In genomic region chr10:68553599-68553998, GRCh38 we compare ENCODE assay signal across 25 cellular contexts.
"Had no signal": no experiment of that assay in that cellular context is flagged by ENCODE, and none has a peak within 500 bp of the region (broad histone marks: within the 10 kb centered on the region; RNA-seq: fewer than 3 reads in every experiment).

No MANE protein-coding gene starts in this region.

- H3K4me3 ChIP-seq: left ventricle myocardium inferior, lung, mucosa of descending colon, psoas muscle, right lobe of liver, skin epidermis, stomach, testis, thyroid gland, transverse colon, upper lobe of left lung, vagina had no signal

- DNase-seq: hypothalamus; left ventricle myocardium inferior; midbrain; mucosa of descending colon; naive thymus-derived CD4-positive, alpha-beta T cell; occipital lobe; psoas muscle; right lobe of liver; stimulated activated CD4-positive, alpha-beta T cell treated with anti-CD3 and anti-CD28 coated beads, Interleukin-12 subunit alpha, Interleukin-12 subunit beta, amount 100 ng/mL, for 4 hours; stimulated activated CD4-positive, alpha-beta T cell treated with anti-CD3 and anti-CD28 coated beads, Interleukin-15, amount 100 ng/mL, for 24 hours; stimulated activated CD4-positive, alpha-beta T cell treated with anti-CD3 and anti-CD28 coated beads, Interleukin-2, amount 100 ng/mL, for 24 hours; stimulated activated CD4-positive, alpha-beta T cell treated with anti-CD3 and anti-CD28 coated beads, Interleukin-4, amount 100 ng/mL, for 1 hour; stimulated activated naive B cell treated with anti-CD40 and anti-IgM and Interleukin-4, amounts not matched to agents 10 μg/mL and 1 μg/mL and 100 μg/mL, for 72 hours; stimulated activated naive CD8-positive, alpha-beta T cell treated with anti-CD3 and anti-CD28 coated beads, Interleukin-15, Interleukin-2, amounts not matched to agents 100 U/mL and 50 U/mL, for 24 hours; stomach; testis; thyroid gland; transverse colon; upper lobe of left lung had no signal

- ATAC-seq: mucosa of descending colon; naive thymus-derived CD4-positive, alpha-beta T cell; natural killer cell treated with Interleukin-12 subunit alpha and Interleukin-12 subunit beta and Interleukin-15 and Interleukin-18, amount 100 ng/mL, for 72 hours; psoas muscle; right lobe of liver; stimulated activated naive B cell treated with anti-CD40 and anti-IgM and Interleukin-4, amounts not matched to agents 10 μg/mL and 1 μg/mL and 100 μg/mL, for 72 hours; stimulated activated naive CD8-positive, alpha-beta T cell treated with anti-CD3 and anti-CD28 coated beads, Interleukin-15, Interleukin-2, amounts not matched to agents 100 U/mL and 50 U/mL, for 24 hours had no signal

- H3K79me2 ChIP-seq: parathyroid adenoma had no signal

- H2AFZ ChIP-seq: parathyroid adenoma had no signal

- H3K4me1 ChIP-seq: left ventricle myocardium inferior, parathyroid adenoma, psoas muscle, right lobe of liver, stomach, testis, thyroid gland, transverse colon, upper lobe of left lung, vagina had no signal

- H3K9ac ChIP-seq: parathyroid adenoma had no signal

- H3K4me3 Mint-ChIP-seq: naive thymus-derived CD4-positive, alpha-beta T cell; natural killer cell treated with Interleukin-12 subunit alpha and Interleukin-12 subunit beta and Interleukin-15 and Interleukin-18, amount 100 ng/mL, for 72 hours; stimulated activated naive B cell treated with anti-CD40 and anti-IgM and Interleukin-4, amounts not matched to agents 10 μg/mL and 1 μg/mL and 100 μg/mL, for 72 hours had no signal

- H3K27ac ChIP-seq: left ventricle myocardium inferior, neutrophil, parathyroid adenoma, psoas muscle, right lobe of liver, skin epidermis, stomach, testis, thyroid gland, transverse colon, upper lobe of left lung, vagina had no signal

- H3K36me3 Mint-ChIP-seq: naive thymus-derived CD4-positive, alpha-beta T cell; natural killer cell treated with Interleukin-12 subunit alpha and Interleukin-12 subunit beta and Interleukin-15 and Interleukin-18, amount 100 ng/mL, for 72 hours; stimulated activated naive B cell treated with anti-CD40 and anti-IgM and Interleukin-4, amounts not matched to agents 10 μg/mL and 1 μg/mL and 100 μg/mL, for 72 hours had no signal

- H3K36me3 ChIP-seq: left ventricle myocardium inferior, neutrophil, right lobe of liver, stomach, thyroid gland, transverse colon, upper lobe of left lung, vagina had no signal

- H3K27me3 ChIP-seq: right lobe of liver, stomach, testis, thyroid gland, transverse colon, upper lobe of left lung, vagina had no signal

- H3K27ac Mint-ChIP-seq: naive thymus-derived CD4-positive, alpha-beta T cell; natural killer cell treated with Interleukin-12 subunit alpha and Interleukin-12 subunit beta and Interleukin-15 and Interleukin-18, amount 100 ng/mL, for 72 hours; stimulated activated naive B cell treated with anti-CD40 and anti-IgM and Interleukin-4, amounts not matched to agents 10 μg/mL and 1 μg/mL and 100 μg/mL, for 72 hours had no signal

- H3K9me3 Mint-ChIP-seq: naive thymus-derived CD4-positive, alpha-beta T cell; natural killer cell treated with Interleukin-12 subunit alpha and Interleukin-12 subunit beta and Interleukin-15 and Interleukin-18, amount 100 ng/mL, for 72 hours; stimulated activated naive B cell treated with anti-CD40 and anti-IgM and Interleukin-4, amounts not matched to agents 10 μg/mL and 1 μg/mL and 100 μg/mL, for 72 hours had no signal

- H3K9me3 ChIP-seq: left ventricle myocardium inferior, mucosa of descending colon, neutrophil, psoas muscle, right lobe of liver, stomach, testis, thyroid gland, transverse colon, upper lobe of left lung, vagina had no signal
